In the genomic region with DNA sequence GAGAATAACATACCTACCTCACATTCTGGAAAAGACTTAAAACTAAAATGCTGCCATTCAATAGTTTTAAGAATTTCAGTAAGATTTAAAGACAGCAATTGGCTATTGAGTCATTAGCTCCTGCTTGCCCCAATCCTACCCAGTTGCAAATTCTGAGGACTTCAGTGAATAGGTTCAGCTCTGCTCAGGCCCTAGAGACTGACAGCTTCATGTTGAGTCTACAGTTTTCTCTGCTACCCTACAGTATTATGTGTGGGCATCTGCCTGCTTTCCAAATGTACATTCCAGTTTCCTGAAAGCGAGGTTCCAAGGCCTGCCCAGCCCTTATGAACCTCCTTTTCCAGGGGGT, we compare ENCODE assay signal across 26 cellular contexts.
"Had no signal": no experiment of that assay in that cellular context is flagged by ENCODE, and none has a peak within 500 bp of the region (broad histone marks: within the 10 kb centered on the region; RNA-seq: fewer than 3 reads in every experiment).

No MANE protein-coding gene starts in this region.

- H3K27ac ChIP-seq: ascending aorta, cardiac muscle cell, colonic mucosa, gastroesophageal sphincter, left ventricle myocardium inferior, neutrophil, ovary, right lobe of liver, testis, transverse colon, uterus had no signal

- ATAC-seq: activated CD8-positive, alpha-beta T cell treated with anti-CD3 and anti-CD28 coated beads, Interleukin-2, amount 10 ng/mL, durations not matched to agents 7 days and 5 days; gastroesophageal sphincter; right lobe of liver had no signal

- H3K4me3 ChIP-seq: ascending aorta, cardiac muscle cell, colonic mucosa, gastroesophageal sphincter, hepatocyte, left ventricle myocardium inferior, lung, mucosa of descending colon, ovary, right lobe of liver, testis, transverse colon, uterus had no signal

- H3K79me2 ChIP-seq: hepatocyte had no signal

- H3K4me2 ChIP-seq: hepatocyte had no signal

- H3K4me1 ChIP-seq: ascending aorta, colonic mucosa, gastroesophageal sphincter, right lobe of liver, testis, transverse colon, uterus had no signal

- DNase-seq: activated B cell treated with CpG ODN at 0.5 μM for 24 hours; activated CD4-positive, alpha-beta T cell treated with anti-CD3 and anti-CD28 coated beads, Interleukin-2, amount 50 U/mL, for 1 hour; activated CD8-positive, alpha-beta T cell treated with anti-CD3 and anti-CD28 coated beads, Interleukin-2, amount 10 ng/mL, durations not matched to agents 7 days and 5 days; activated effector memory CD4-positive, alpha-beta T cell treated with Interleukin-2 at 50 U/mL for 16 hours; activated naive CD4-positive, alpha-beta T cell treated with anti-CD3 and anti-CD28 coated beads for 36 hours; activated naive CD8-positive, alpha-beta T cell treated with anti-CD3 and anti-CD28 coated beads, Interleukin-2, amount 10 ng/mL, durations not matched to agents 7 days and 5 days; cerebellar nuclear complex; colonic mucosa; effector CD8-positive, alpha-beta T cell; islet precursor cell; left ventricle myocardium inferior; mucosa of descending colon; nephron progenitor cell; ovary; right lobe of liver; stimulated activated CD4-positive, alpha-beta T cell treated with anti-CD3 and anti-CD28 coated beads, Interleukin-2, amount 100 ng/mL, for 48 hours; stimulated activated naive CD8-positive, alpha-beta T cell treated with anti-CD3 and anti-CD28 coated beads, Interleukin-15, Interleukin-2, amounts not matched to agents 100 U/mL and 50 U/mL, for 24 hours; testis; transverse colon; uterus had no signal

- H3K36me3 ChIP-seq: ascending aorta, cardiac muscle cell, colonic mucosa, left ventricle myocardium inferior, ovary, right lobe of liver, transverse colon, uterus had no signal

- H3K27me3 ChIP-seq: ascending aorta, cardiac muscle cell, colonic mucosa, gastroesophageal sphincter, hepatocyte, neutrophil, ovary, right lobe of liver, testis, transverse colon, uterus had no signal
